ENCODE assay signal across 14 cellular contexts in genomic region chr10:93076871-93077270, GRCh38. TPM values are rescaled to one million over a fixed set of nuclear protein-coding genes. Genes with fewer than 3 reads are reported as not detected.
"Had no signal": no experiment of that assay in that cellular context is flagged by ENCODE, and none has a peak within 500 bp of the region (broad histone marks: within the 10 kb centered on the region; RNA-seq: fewer than 3 reads in every experiment).

No MANE protein-coding gene starts in this region.

- DNase-seq: activated CD4-positive, alpha-beta T cell treated with anti-CD3 and anti-CD28 coated beads, Interleukin-2, amount 50 U/mL, for 48 hours; activated naive CD4-positive, alpha-beta T cell treated with anti-CD3 and anti-CD28 coated beads, Interleukin-2, amount 10 ng/mL, durations not matched to agents 7 days and 5 days; activated T-cell treated with anti-CD3 and anti-CD28 coated beads, Interleukin-2, amount 50 U/mL, for 1 hour; kidney glomerular epithelial cell; mesenchymal stem cell; ovary; spleen; stomach; testis had no signal

- H3K36me3 ChIP-seq: ovary, spleen, stomach had no signal

- H3K27ac Mint-ChIP-seq: activated naive CD4-positive, alpha-beta T cell treated with anti-CD3 and anti-CD28 coated beads, Interleukin-2, amount 10 ng/mL, durations not matched to agents 7 days and 5 days had no signal

- H3K27ac ChIP-seq: ovary, spleen, stomach, testis had no signal

- H3K4me3 Mint-ChIP-seq: activated naive CD4-positive, alpha-beta T cell treated with anti-CD3 and anti-CD28 coated beads, Interleukin-2, amount 10 ng/mL, durations not matched to agents 7 days and 5 days had no signal

- H3K27me3 ChIP-seq: ovary, testis had no signal

- H3K4me3 ChIP-seq: ovary, spleen, stomach, testis had no signal

- H3K9me3 Mint-ChIP-seq: activated naive CD4-positive, alpha-beta T cell treated with anti-CD3 and anti-CD28 coated beads, Interleukin-2, amount 10 ng/mL, durations not matched to agents 7 days and 5 days had no signal

RNA-seq across cellular contexts. Expression of gene CYP26A1, which starts 3.2 kb away (rescaled TPM):
- total RNA-seq: esophagus mucosa; sciatic nerve; stomach; T-helper 1 cell treated with Interleukin-12 subunit alpha and Interleukin-12 subunit beta and Interleukin-4 antibody, amounts not matched to agents 30 ng/mL and 1 ng/mL, for 36 hours; testis; ureter had no signal

RNA-seq across cellular contexts. Expression of gene CYP26C1, which starts 16.3 kb away (rescaled TPM):
- total RNA-seq: astrocyte; esophagus mucosa; T-helper 1 cell treated with Interleukin-12 subunit alpha and Interleukin-12 subunit beta and Interleukin-4 antibody, amounts not matched to agents 30 ng/mL and 1 ng/mL, for 36 hours had no signal
